1 cellular context compared by ENCODE assay signal in genomic region chr18:70310560-70311320, GRCh38.
TF ChIP-seq lines count a peak whose summit lies in the region.

No MANE protein-coding gene starts in this region.

TF ChIP-seq in K562, 482 proteins besides CTCF, POLR2A, EP300 and RAD21 (continued from another document):
- TF ChIP-seq MGA (IDR thresholded peaks at IDR 0.05): no peak
- TF ChIP-seq RBM25 (IDR thresholded peaks at IDR 0.05; ENCODE audit: low read depth, low read length, severe bottlenecking): no peak
- no peak for TF ChIP-seq BDP1 (IDR thresholded peaks at IDR 0.05; ENCODE audit: insufficient read depth, insufficient read length)
- TF ChIP-seq FOXM1 (IDR thresholded peaks at IDR 0.05; ENCODE audit: low read depth): no peak
- TF ChIP-seq FOXM1 (CRISPR knock-in tag; IDR thresholded peaks at IDR 0.05; ENCODE audit: low read depth): no peak
- TF ChIP-seq ZNF398 (CRISPR knock-in tag; IDR thresholded peaks at IDR 0.05): no peak
- no peak for TF ChIP-seq L3MBTL2 (IDR thresholded peaks at IDR 0.05)
- no peak for TF ChIP-seq ZBTB33 (CRISPR knock-in tag; IDR thresholded peaks at IDR 0.05)
- TF ChIP-seq CBX2 (IDR thresholded peaks at IDR 0.05; ENCODE audit: insufficient read depth, low read length, poor library complexity, severe bottlenecking): no peak
- TF ChIP-seq SLC30A9 (CRISPR knock-in tag; IDR thresholded peaks at IDR 0.05): no peak
- TF ChIP-seq ZNF695 (CRISPR knock-in tag; IDR thresholded peaks at IDR 0.05): no peak
- no peak for TF ChIP-seq KLF10 (CRISPR knock-in tag; IDR thresholded peaks at IDR 0.05)
- no peak for TF ChIP-seq GTF2A2 (tag; IDR thresholded peaks at IDR 0.05)
